In the genomic region with DNA sequence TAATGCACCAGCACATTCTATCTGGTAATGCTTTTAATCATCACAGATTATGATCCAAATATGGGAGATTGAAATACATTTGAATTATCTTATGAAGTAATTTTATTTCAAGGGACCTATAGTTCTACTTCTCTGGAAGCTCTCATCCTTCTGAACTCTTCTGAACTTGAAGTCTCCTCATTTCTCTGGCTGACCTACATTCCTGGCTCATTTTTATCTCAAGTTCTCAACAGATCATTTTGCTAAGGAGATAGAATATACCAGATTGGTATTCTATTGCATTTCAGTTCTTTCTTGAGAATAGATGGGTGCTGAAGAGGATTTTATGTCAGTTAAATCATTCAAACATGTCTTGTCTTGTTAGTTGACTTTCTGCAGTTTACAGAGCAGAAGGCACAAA, we compare ENCODE assay signal across 33 cellular contexts. TPM values are rescaled to one million over a fixed set of nuclear protein-coding genes. Genes with fewer than 3 reads are reported as not detected.
A peak's percentile ranks its signal among the peaks of the same experiment; 100 is the strongest.
DNase-seq lines count a peak whose midpoint lies in the region; ATAC-seq, FAIRE-seq and TF ChIP-seq lines count a peak whose summit lies in the region.
"Had no signal": no experiment of that assay in that cellular context is flagged by ENCODE, and none has a peak within 500 bp of the region (broad histone marks: within the 10 kb centered on the region; RNA-seq: fewer than 3 reads in every experiment).

No MANE protein-coding gene starts in this region.

- H4K8ac ChIP-seq in mesenchymal stem cell (ENCODE audit: low read length) = no peak overlapping the region

- H2BK15ac ChIP-seq in mesenchymal stem cell (ENCODE audit: low read depth, poor library complexity, severe bottlenecking) = no peak overlapping the region

- H3K4me1 ChIP-seq in mesenchymal stem cell (ENCODE audit: control insufficient read depth, insufficient read depth, low read depth, low read length) = peaks cover 2% of the 10 kb centered on the region
- H3K4me1 ChIP-seq in left lung = no peaks in the 10 kb centered on the region
- H3K4me1 ChIP-seq: heart left ventricle, lower lobe of right lung, tibial nerve had no signal

- H3K9ac ChIP-seq in mesenchymal stem cell (ENCODE audit: low read length) = peak overlapping the region; percentile 100

- H4K91ac ChIP-seq in mesenchymal stem cell (ENCODE audit: low read length) = no peak overlapping the region

- H3K23ac ChIP-seq in mesenchymal stem cell (ENCODE audit: low read length in 2 of 2) = no peak overlapping the region

- intact Hi-C loops in left lung (cut with DNase I) (no loop called here), Right ventricle myocardium inferior (cut with DNase I) (no loop called here)

- no peaks in the 10 kb centered on the region for H3K27me3 ChIP-seq in bronchial epithelial cell (ENCODE audit: control insufficient read depth, insufficient read depth, low read length)
- no peaks in the 10 kb centered on the region for H3K27me3 ChIP-seq in mesenchymal stem cell (ENCODE audit: control insufficient read depth in 1 of 2, insufficient read depth in 1 of 2, low read length in 2 of 2)
- H3K27me3 ChIP-seq in left lung = peaks cover 42 to 43% of the 10 kb centered on the region in 2 donors
- H3K27me3 ChIP-seq: foreskin keratinocyte had no signal

- FAIRE-seq in D721Med (lab: Jason Lieb, UNC) = peak; percentile 16
- FAIRE-seq in bronchial epithelial cell (lab: Jason Lieb, UNC) = no peak
- FAIRE-seq: GM12891 had no signal

- H2AK5ac ChIP-seq in mesenchymal stem cell (ENCODE audit: low read length, severe bottlenecking) = no peak overlapping the region

- H2BK120ac ChIP-seq in mesenchymal stem cell (ENCODE audit: low read depth, low read length) = no peak overlapping the region

- no peak overlapping the region for H3K18ac ChIP-seq in mesenchymal stem cell (ENCODE audit: low read depth in 1 of 2, low read length in 2 of 2)

- no peak overlapping the region for H3K4me3 ChIP-seq in bronchial epithelial cell (ENCODE audit: low read depth, low read length)
- H3K4me3 ChIP-seq in mesenchymal stem cell (ENCODE audit: insufficient read depth in 1 of 2, low read depth in 1 of 2, low read length in 2 of 2) = peak overlapping the region in 1 of 2 experiments; percentile 83
- no peak overlapping the region for H3K4me3 ChIP-seq in left lung
- H3K4me3 ChIP-seq: coronary artery, heart left ventricle, lower lobe of right lung, tibial nerve had no signal

- no peak for DNase-seq in D721Med (ENCODE audit: insufficient read length, low spot score)
- peak; percentile 47 for DNase-seq in RKO (ENCODE audit: low spot score)
- DNase-seq in bronchial epithelial cell (ENCODE audit: low read depth) = peak; percentile 57
- no peak for DNase-seq in mesenchymal stem cell
- DNase-seq in erythroblast (lab: John Stamatoyannopoulos, UW) = no peak
- DNase-seq in left lung = no peak
- DNase-seq in NCI-H345 treated with DMSO at 0.1 percent for 48 hours (lab: John Stamatoyannopoulos, UW; ENCODE audit: unreplicated experiment) = no peak
- DNase-seq in Right ventricle myocardium inferior (ENCODE audit: missing footprints) = no peak
- DNase-seq: activated CD4-positive, alpha-beta T cell treated with anti-CD3 and anti-CD28 coated beads, Interleukin-2, amount 50 U/mL, for 1 hour; activated CD4-positive, CD25-positive, alpha-beta regulatory T cell; activated naive CD8-positive, alpha-beta T cell treated with anti-CD3 and anti-CD28 coated beads, Interleukin-2, amount 50 U/mL, for 24 hours; activated T-cell treated with anti-CD3 and anti-CD28 coated beads, Interleukin-2, amount 50 U/mL, for 1 hour; CD4-positive, alpha-beta T cell; DMS 273 treated with DMSO at 0.1 percent for 48 hours; effector memory CD4-positive, alpha-beta T cell; foreskin keratinocyte; heart left ventricle; KG1; kidney glomerular epithelial cell; lower lobe of right lung; natural killer cell; NCI-H1417 treated with DMSO at 0.1 percent for 48 hours; NCI-H2081; NCI-H345; NCI-H82; RPMI8226; stimulated activated CD4-positive, alpha-beta T cell treated with anti-CD3 and anti-CD28 coated beads, Interleukin-15, amount 100 ng/mL, for 24 hours; stimulated activated CD4-positive, alpha-beta T cell treated with anti-CD3 and anti-CD28 coated beads, Interleukin-4, amount 100 ng/mL, for 4 hours had no signal

- no peak overlapping the region for H3K4ac ChIP-seq in mesenchymal stem cell (ENCODE audit: low read depth in 1 of 2, low read length in 2 of 2)

- H3K79me1 ChIP-seq in mesenchymal stem cell (replicated peaks; ENCODE audit: low read length, poor library complexity, severe bottlenecking) = no peaks in the 10 kb centered on the region

- TF ChIP-seq CTCF in D721Med (IDR thresholded peaks at IDR 0.05; ENCODE audit: insufficient read depth, missing control alignments) (no peak), bronchial epithelial cell (IDR thresholded peaks at IDR 0.05; ENCODE audit: insufficient read depth, low read length, severe bottlenecking) (no peak), left lung (IDR thresholded peaks at IDR 0.05) (no peak)

- H3K4me2 ChIP-seq in mesenchymal stem cell (ENCODE audit: low read length, poor library complexity, severe bottlenecking) = no peak overlapping the region

- H3K36me3 ChIP-seq in bronchial epithelial cell (ENCODE audit: control insufficient read depth, insufficient read depth, low read length) (no peaks in the 10 kb centered on the region), mesenchymal stem cell (ENCODE audit: control insufficient read depth in 1 of 2, insufficient read depth in 2 of 2, low read depth in 1 of 2, low read length in 2 of 2) (peaks cover 0 to 98% of the 10 kb centered on the region in 2 experiments), left lung (no peaks in the 10 kb centered on the region)
- H3K36me3 ChIP-seq: heart left ventricle, lower lobe of right lung, tibial nerve had no signal

- H2BK5ac ChIP-seq in mesenchymal stem cell (ENCODE audit: low read depth, low read length, poor library complexity, severe bottlenecking) = no peak overlapping the region

- no peak overlapping the region for H2AFZ ChIP-seq in mesenchymal stem cell (ENCODE audit: low read depth, low read length)

- no peak overlapping the region for H2BK12ac ChIP-seq in mesenchymal stem cell (ENCODE audit: low read length in 2 of 2)

- peak overlapping the region; percentile 72 for H3K27ac ChIP-seq in mesenchymal stem cell (ENCODE audit: low read length, poor library complexity, severe bottlenecking)
- H3K27ac ChIP-seq in left lung = no peak overlapping the region
- H3K27ac ChIP-seq: coronary artery, foreskin keratinocyte, heart left ventricle, HL-60, lower lobe of right lung, tibial nerve had no signal

- no peak overlapping the region for H3K14ac ChIP-seq in mesenchymal stem cell (ENCODE audit: low read length in 2 of 2)

- TF ChIP-seq POLR2A in erythroblast (IDR thresholded peaks at IDR 0.05; ENCODE audit: low read length) = no peak

- H3K9me3 ChIP-seq in mesenchymal stem cell (ENCODE audit: control insufficient read depth, low read length) = no peaks in the 10 kb centered on the region
- H3K9me3 ChIP-seq in left lung = no peaks in the 10 kb centered on the region
- H3K9me3 ChIP-seq: heart left ventricle, lower lobe of right lung, tibial nerve had no signal

- no peak for ATAC-seq in left lung
- ATAC-seq in Right ventricle myocardium inferior = no peak
- ATAC-seq: activated naive CD8-positive, alpha-beta T cell treated with anti-CD3 and anti-CD28 coated beads, Interleukin-2, amount 50 U/mL, for 24 hours; foreskin keratinocyte; heart left ventricle; lower lobe of right lung; natural killer cell had no signal

RNA-seq across cellular contexts. Expression of a gene that starts 7.9 kb away (rescaled TPM):
- total RNA-seq in bronchial epithelial cell (8.3 and 21.1 TPM in 2 replicates), left lung (under 1 TPM; 0.09 to 0.10 TPM), Right ventricle myocardium inferior (not detected)
- 146 TPM for polyA plus RNA-seq in mesenchymal stem cell (2013, experiment 1 of 2)
- polyA plus RNA-seq in mesenchymal stem cell (2013, experiment 2 of 2) = 149 TPM
- total RNA-seq: CD4-positive, alpha-beta T cell; lower lobe of right lung; T-helper 1 cell treated with Interleukin-12 subunit alpha and Interleukin-12 subunit beta and Interleukin-4 antibody, amounts not matched to agents 30 ng/mL and 1 ng/mL, for 36 hours had no signal

Comparison
In these comparisons a context has a peak if more than half of its experiments do, and no peak if none do; other contexts are left out.
1. DNase-seq: peak in RKO (single experiment) and bronchial epithelial cell (single experiment); none in D721Med (single experiment), mesenchymal stem cell (single experiment), erythroblast (0 of 2), left lung (0 of 2), NCI-H345 treated with DMSO at 0.1 percent for 48 hours (single experiment) and Right ventricle myocardium inferior (single experiment).